Comparison of ENCODE assay signal across 8 cellular contexts in the genomic region with DNA sequence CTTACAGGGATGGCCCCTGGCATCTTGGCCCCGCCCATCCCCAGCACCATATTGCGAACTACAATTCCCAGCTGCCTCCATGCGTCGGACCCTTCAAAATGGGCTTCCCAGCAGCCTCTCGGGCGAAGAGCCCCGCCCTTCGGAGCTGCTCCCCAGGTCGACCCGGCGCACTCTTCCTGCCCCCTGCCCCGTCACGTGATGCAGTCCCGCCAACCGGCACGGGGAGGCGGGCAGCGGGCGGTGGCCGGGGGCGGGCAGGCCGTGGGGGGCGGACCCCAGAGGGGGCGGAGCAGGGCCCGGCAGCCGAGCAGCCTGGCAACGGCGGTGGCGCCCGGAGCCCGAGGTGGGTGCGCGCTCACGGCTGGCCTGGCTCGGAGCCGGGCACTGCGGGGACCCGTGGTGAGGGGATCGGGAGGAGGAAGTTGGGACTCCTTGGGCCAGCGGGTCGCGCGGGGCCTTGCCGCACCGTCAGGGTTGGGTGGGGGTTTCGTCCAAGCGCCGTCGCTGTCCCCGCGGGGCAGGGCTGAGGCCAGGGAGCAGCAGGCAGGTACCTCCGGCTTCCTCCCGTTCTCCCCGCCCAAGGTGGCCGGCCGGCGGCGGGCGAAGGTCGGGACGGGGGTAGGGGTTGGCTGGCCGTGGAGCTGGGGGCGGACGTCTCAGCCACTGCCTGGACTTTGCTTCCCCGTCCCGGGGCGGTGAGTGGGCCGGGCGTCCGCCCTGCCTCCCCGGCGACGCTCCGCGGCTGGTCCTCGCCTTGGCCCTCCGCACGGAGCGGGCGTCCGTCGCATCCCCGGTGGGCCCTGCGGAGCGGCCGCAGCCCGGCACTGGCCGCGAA. TPM values are rescaled to one million over a fixed set of nuclear protein-coding genes. Genes with fewer than 3 reads are reported as not detected.
A peak's percentile ranks its signal among the peaks of the same experiment; 100 is the strongest.
DNase-seq lines count a peak whose midpoint lies in the region; ATAC-seq and TF ChIP-seq lines count a peak whose summit lies in the region.

MTM1 (plus strand) TSS at position 302 of the 835 bp plus-strand sequence. CDS start 23,994 bp downstream, outside the sequence.

- H3K4me3 ChIP-seq in Peyer's patch, result peak within 1 kb of the TSS; percentile 68 to 86 (median 73)
- no peak within 1 kb of the TSS for H3K4me3 ChIP-seq in mucosa of stomach (ENCODE audit: low read length)

- DNase-seq in DMS79 treated with DMSO at 0.1 percent for 48 hours (lab: John Stamatoyannopoulos, UW) (peak; percentile 68), Peyer's patch (peak; percentile 92 to 97 (median 92))
- DNase-seq in activated T-cell treated with anti-CD3 and anti-CD28 coated beads, Interleukin-2, amount 50 U/mL, for 48 hours, result peak; percentile 87 to 92
- peak; percentile 90 for DNase-seq in stimulated activated CD8-positive, alpha-beta memory T cell treated with anti-CD3 and anti-CD28 coated beads, Interleukin-4, amount 100 ng/mL, for 48 hours

- peak within 1 kb of the TSS; percentile 64 for H3K9ac ChIP-seq in mucosa of stomach (ENCODE audit: low read length)

- H3K4me1 ChIP-seq in Peyer's patch (peaks cover 0 to 13% (median 0%) of the 10 kb centered on the region in 4 donors), mucosa of stomach (ENCODE audit: control insufficient read depth, insufficient read depth, low read length) (peaks cover 22% of the 10 kb centered on the region)

- TF ChIP-seq POLR2A in Peyer's patch (IDR thresholded peaks at IDR 0.05), result peak; percentile 69 to 70

- no peaks in the 10 kb centered on the region for H3K36me3 ChIP-seq in KOPT-K1 (ENCODE audit: insufficient read depth, low read length)
- no peaks in the 10 kb centered on the region for H3K36me3 ChIP-seq in Peyer's patch
- no peaks in the 10 kb centered on the region for H3K36me3 ChIP-seq in mucosa of stomach (ENCODE audit: control insufficient read depth, insufficient read depth, low read length)

- TF ChIP-seq CTCF in Peyer's patch (IDR thresholded peaks at IDR 0.05), result no peak

- H3K27ac ChIP-seq in KOPT-K1 (ENCODE audit: low read depth, low read length, poor library complexity, severe bottlenecking) (peak within 1 kb of the TSS; percentile 84), Peyer's patch (peak within 1 kb of the TSS; percentile 87 to 97 (median 92))

- H3K9me3 ChIP-seq in KOPT-K1 (ENCODE audit: insufficient read depth, low read length, poor library complexity, severe bottlenecking) (no peaks in the 10 kb centered on the region), Peyer's patch (no peaks in the 10 kb centered on the region), mucosa of stomach (ENCODE audit: control insufficient read depth, low read length) (no peaks in the 10 kb centered on the region)

- ATAC-seq in GM21825 (IDR thresholded peaks at IDR 0.05; ENCODE audit: unreplicated experiment) (peak; percentile 95), esophagus mucosa (peak; percentile 96)

- H3K27me3 ChIP-seq in Peyer's patch (no peaks in the 10 kb centered on the region), mucosa of stomach (ENCODE audit: control insufficient read depth, insufficient read depth, low read length) (no peaks in the 10 kb centered on the region)

RNA-seq across cellular contexts. Expression of gene MTM1, which starts in this region (rescaled TPM):
- 10 to 100 TPM; 12.4 to 22.2 (median 18.1) TPM for total RNA-seq in Peyer's patch
- total RNA-seq in esophagus mucosa, result 13.2 TPM
